ENCODE assay signal across 1 cellular context in genomic region chr14:30690487-30691355, GRCh38.
TF ChIP-seq lines count a peak whose summit lies in the region.

No MANE protein-coding gene starts in this region.

TF ChIP-seq in HEK293, 187 proteins besides CTCF, POLR2A, EP300 and RAD21 (continued from another document):
- TF ChIP-seq IKZF3 (tag by site-specific recombination; IDR thresholded peaks at IDR 0.05) (0 out of 2 replicates have a peak, but pooled peaks have one; percentile 54), ZBTB10 (tag by site-specific recombination; IDR thresholded peaks at IDR 0.05) (peak; percentile 55; the same call in 1 of the 2 replicates), KLF7 (tag by site-specific recombination; IDR thresholded peaks at IDR 0.05; ENCODE audit: borderline replicate concordance) (0 out of 2 replicates have a peak, but pooled peaks have one; percentile 53), ZNF394 (tag by site-specific recombination; IDR thresholded peaks at IDR 0.05; ENCODE audit: borderline replicate concordance) (0 out of 2 replicates have a peak, but pooled peaks have one; percentile 27), ZBTB8A (tag by site-specific recombination; IDR thresholded peaks at IDR 0.05) (peak; percentile 75), ZBTB17 (tag by site-specific recombination; IDR thresholded peaks at IDR 0.05) (peak; percentile 66), ZNF366 (tag by site-specific recombination; conservative IDR thresholded peaks at IDR 0.05) (0 out of 2 replicates have a peak, but pooled peaks have one; percentile 18), ZEB2 (tag by site-specific recombination; IDR thresholded peaks at IDR 0.05) (peak; percentile 80), SP7 (tag by site-specific recombination; IDR thresholded peaks at IDR 0.05) (0 out of 2 replicates have a peak, but pooled peaks have one; percentile 45), KLF1 (tag by site-specific recombination; IDR thresholded peaks at IDR 0.05) (peak; percentile 54), ZBTB26 (tag by site-specific recombination; optimal IDR thresholded peaks at IDR 0.05) (peak; percentile 61), YY1 (tag by site-specific recombination; IDR thresholded peaks at IDR 0.05) (peak; percentile 24; the same call in 1 of the 2 replicates), ZNF423 (tag by site-specific recombination; IDR thresholded peaks at IDR 0.05) (peak; percentile 32; the same call in 1 of the 2 replicates), ZNF561 (tag by site-specific recombination; IDR thresholded peaks at IDR 0.05; ENCODE audit: borderline replicate concordance) (peak; percentile 62; the same call in 1 of the 2 replicates), ZNF600 (tag by site-specific recombination; IDR thresholded peaks at IDR 0.05) (peak; percentile 43; the same call in 1 of the 2 replicates), KLF8 (tag by site-specific recombination; IDR thresholded peaks at IDR 0.05) (peak; percentile 32; the same call in 1 of the 2 replicates), ZXDB (tag by site-specific recombination; IDR thresholded peaks at IDR 0.05) (peak; percentile 54; the same call in 1 of the 2 replicates), ZBTB48 (tag by site-specific recombination; IDR thresholded peaks at IDR 0.05) (peak; percentile 85), SP3 (tag by site-specific recombination; IDR thresholded peaks at IDR 0.05) (peak; percentile 43; the same call in 1 of the 2 replicates), ZFHX2 (tag by site-specific recombination; conservative IDR thresholded peaks at IDR 0.05) (peak; percentile 43; the same call in 1 of the 2 replicates), ZNF629 (tag by site-specific recombination; IDR thresholded peaks at IDR 0.05) (peak; percentile 34; the same call in 1 of the 2 replicates)
TF ChIP-seq in HEK293: peak in this region for 27; not testable (repeated sequence) for 160.
